8 cellular contexts compared by ENCODE assay signal in the genomic region with DNA sequence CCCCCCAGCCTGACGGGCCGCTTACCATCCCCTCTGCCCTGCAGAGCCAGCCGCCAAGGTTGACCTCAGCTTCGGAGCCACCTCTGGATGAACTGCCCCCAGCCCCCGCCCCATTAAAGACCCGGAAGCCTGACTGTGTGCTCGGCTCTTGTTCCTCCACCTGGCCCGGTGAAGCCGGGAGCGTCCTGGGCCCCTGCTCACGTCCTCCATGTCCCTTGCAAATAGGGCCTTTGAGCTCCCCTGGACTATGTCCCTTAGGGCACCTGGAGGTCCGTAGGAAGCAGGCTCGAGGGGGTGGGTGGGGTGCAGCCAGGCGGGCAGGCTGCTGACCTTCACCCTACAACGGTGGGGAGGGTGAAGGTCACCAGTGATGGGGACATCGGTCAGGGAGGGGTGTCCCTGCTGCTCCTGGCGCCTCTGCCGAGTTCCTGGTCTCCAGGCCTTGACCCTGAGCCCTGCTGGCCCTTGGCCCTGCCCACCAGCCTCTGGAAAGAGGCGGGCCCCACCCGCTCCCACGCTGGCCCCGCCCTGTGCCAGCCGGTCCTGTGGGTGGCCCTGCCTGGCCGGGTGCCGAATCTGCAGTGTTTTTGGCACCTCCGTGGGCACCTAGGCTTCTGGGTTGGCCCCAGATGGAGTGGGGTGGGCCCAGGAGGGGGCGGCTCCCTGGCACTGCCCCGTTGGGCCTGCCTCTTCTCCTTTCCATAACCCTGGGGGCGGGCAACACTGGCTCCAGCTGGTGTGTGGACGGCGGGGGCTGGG. TPM values are rescaled to one million over a fixed set of nuclear protein-coding genes. Genes with fewer than 3 reads are reported as not detected.
A peak's percentile ranks its signal among the peaks of the same experiment; 100 is the strongest.
DNase-seq lines count a peak whose midpoint lies in the region; ATAC-seq and TF ChIP-seq lines count a peak whose summit lies in the region.

No MANE protein-coding gene starts in this region.

- H3K27me3 Mint-ChIP-seq in naive B cell = no peaks in the 10 kb centered on the region

- POLR2A ChIA-PET in A673 (lab: Charles Lee; ENCODE audit: low non-redundant PET) = interaction anchor here (0.6 to 2.3 kb wide), 4 partner anchors 8 to 24 kb away, joined by 3 to 36 read pairs (median 9); a partner anchor contains a TSS

- H3K9me3 ChIP-seq in A673 (ENCODE audit: low read depth, low read length, poor library complexity, severe bottlenecking) (no peaks in the 10 kb centered on the region), MM.1S (replicated peaks; ENCODE audit: insufficient read depth, low read length) (no peaks in the 10 kb centered on the region)

- H3K4me2 ChIP-seq in MM.1S (ENCODE audit: low read depth, low read length) = peak overlapping the region; percentile 7; the same call in 1 of the 2 replicates

- H3K79me2 ChIP-seq in MM.1S (ENCODE audit: low read length) = peaks cover 36% of the 10 kb centered on the region

- H3K9ac ChIP-seq in MM.1S (ENCODE audit: low read length) = no peak overlapping the region

- ATAC-seq in naive B cell (ENCODE audit: low read depth in 2 of 2) (no peak), GM18511 (IDR thresholded peaks at IDR 0.05; ENCODE audit: unreplicated experiment) (no peak), GM21786 (IDR thresholded peaks at IDR 0.05; ENCODE audit: unreplicated experiment) (no peak), HG02870 (IDR thresholded peaks at IDR 0.05; ENCODE audit: unreplicated experiment) (no peak)

- CTCF ChIA-PET in A673 (lab: Charles Lee) = interaction anchor here (0.5 to 1.8 kb wide), 21 partner anchors 8 to 389 kb away, joined by 3 to 149 read pairs (median 4); a partner anchor contains a TSS

- peaks cover 7% of the 10 kb centered on the region for H3K36me3 ChIP-seq in A673 (ENCODE audit: insufficient read depth, low read length, poor library complexity, severe bottlenecking)
- H3K36me3 ChIP-seq in MM.1S (replicated peaks; ENCODE audit: insufficient read depth, low read length) = no peaks in the 10 kb centered on the region

- H4K20me1 ChIP-seq in MM.1S (ENCODE audit: insufficient read depth, low read length) = no peaks in the 10 kb centered on the region

- no TSS peak for BruUV-seq in A673 (replicated peaks; lab: Mats Ljungman, UMichigan)

- peak overlapping the region; percentile 15 to 98 (median 86) for H3K27ac Mint-ChIP-seq in naive B cell

- no peak overlapping the region for H2AFZ ChIP-seq in MM.1S (ENCODE audit: low read length)

- DNase-seq in A673 (ENCODE audit: low spot score) = no peak
- DNase-seq in MM.1S = no peak
- peak in 2 of 10 donors; percentile 28 to 57 for DNase-seq in dorsolateral prefrontal cortex
- DNase-seq in naive B cell = no peak
- DNase-seq in SHP77 treated with DMSO at 0.1 percent for 48 hours (lab: John Stamatoyannopoulos, UW) = no peak

- H3K4me1 Mint-ChIP-seq in naive B cell = peaks cover 12 to 40% (median 18%) of the 10 kb centered on the region in 3 donors

- H3K27me3 ChIP-seq in A673 (replicated peaks; ENCODE audit: insufficient read depth, low read depth, low read length, poor library complexity) (no peaks in the 10 kb centered on the region), MM.1S (replicated peaks; ENCODE audit: insufficient read depth, low read length) (0 out of 2 replicates have a peak, but pooled peaks cover 1% of the 10 kb centered on the region), dorsolateral prefrontal cortex (no peaks in the 10 kb centered on the region)

- peak overlapping the region; percentile 68 to 88 (median 76) for H3K4me3 Mint-ChIP-seq in naive B cell

- H3K36me3 Mint-ChIP-seq in naive B cell = no peaks in the 10 kb centered on the region

- H3F3A ChIP-seq in MM.1S (ENCODE audit: insufficient read depth, low read length) = peaks cover 35% of the 10 kb centered on the region

- H3K4me3 ChIP-seq in A673 (ENCODE audit: low read depth, low read length, poor library complexity, severe bottlenecking) = peak overlapping the region; percentile 11
- no peak overlapping the region for H3K4me3 ChIP-seq in MM.1S (ENCODE audit: low read length)
- peak overlapping the region in 44 of 59 donors; percentile 0 to 94 (median 29) for H3K4me3 ChIP-seq in dorsolateral prefrontal cortex

- no peaks in the 10 kb centered on the region for H3K9me3 Mint-ChIP-seq in naive B cell

- H3K4me1 ChIP-seq in A673 (ENCODE audit: insufficient read depth, low read length, poor library complexity, severe bottlenecking) = peaks cover 33% of the 10 kb centered on the region
- peaks cover 26% of the 10 kb centered on the region for H3K4me1 ChIP-seq in MM.1S (ENCODE audit: low read length)

- intact Hi-C loops in A673 (cut with micrococcal nuclease; ENCODE audit: unreplicated experiment) = loop anchor here (5.0 to 10.0 kb wide), 3 partner anchors 220 to 380 kb away; a partner anchor contains a TSS
- intact Hi-C loops in dorsolateral prefrontal cortex (cut with DNase I) = loop anchor here (1.0 kb wide), 1 partner anchor 22 kb away; no protein-coding TSS in a partner anchor

- H3K9me2 ChIP-seq in MM.1S (replicated peaks; ENCODE audit: insufficient read depth, low read length) = no peaks in the 10 kb centered on the region

- H3K27ac ChIP-seq in A673 (ENCODE audit: low read depth, low read length, poor library complexity, severe bottlenecking) (peak overlapping the region; percentile 77), MM.1S (ENCODE audit: low read length) (no peak overlapping the region), dorsolateral prefrontal cortex (peak overlapping the region; percentile 25 to 100 (median 91))

- TF ChIP-seq CTCF in A673 (conservative IDR thresholded peaks at IDR 0.05; ENCODE audit: low read depth, low read length) (no peak), MM.1S (IDR thresholded peaks at IDR 0.05; ENCODE audit: low read length) (no peak), dorsolateral prefrontal cortex (IDR thresholded peaks at IDR 0.05 in 54 of 56, conservative IDR thresholded peaks at IDR 0.05 in 2 of 56; ENCODE audit: low read depth in 1 of 56, partially characterized antibody in 56 of 56) (peak in 6 of 56 donors; percentile 2 to 17 (median 8))

RNA-seq across cellular contexts. Expression of a gene that starts 3.3 kb away (rescaled TPM):
- total RNA-seq in A673 (2021) (237 and 250 TPM in 2 replicates), dorsolateral prefrontal cortex (100 to 1,000 TPM; 170 to 316 (median 242) TPM)
- polyA plus RNA-seq in naive B cell (ENCODE audit: low read depth in 6 of 6) = 100 to 1,000 TPM; 132 to 222 (median 199) TPM

RNA-seq across cellular contexts. Expression of a gene that starts 3.5 kb away (rescaled TPM):
- total RNA-seq in A673 (2021) (156 and 169 TPM in 2 replicates), dorsolateral prefrontal cortex (100 to 1,000 TPM in 4 of 120 experiments, 10 to 100 TPM in 116; 19.9 to 116 (median 36.5) TPM)
- polyA plus RNA-seq in naive B cell (ENCODE audit: low read depth in 6 of 6) = 1 to 10 TPM in 5 of 6 donors, under 1 TPM in 1; 0.78 to 5.5 (median 2.7) TPM

RNA-seq across cellular contexts. Expression of a gene that starts 7.1 kb away (rescaled TPM):
- total RNA-seq in A673 (2021) (13.3 and 15.0 TPM in 2 replicates), dorsolateral prefrontal cortex (10 to 100 TPM in 119 of 120 experiments, 1 to 10 TPM in 1; 9.5 to 47.7 (median 25.8) TPM)
- polyA plus RNA-seq in naive B cell (ENCODE audit: low read depth in 6 of 6) = not detected

RNA-seq across cellular contexts. Expression of a gene that starts 24.3 kb away (rescaled TPM):
- 287 and 386 TPM in 2 replicates for total RNA-seq in A673 (2021)
- 100 to 1,000 TPM; 215 to 736 (median 434) TPM for total RNA-seq in dorsolateral prefrontal cortex
- 100 to 1,000 TPM; 253 to 449 (median 334) TPM for polyA plus RNA-seq in naive B cell (ENCODE audit: low read depth in 6 of 6)

RNA-seq across cellular contexts. Expression of a gene that starts 30.5 kb away (rescaled TPM):
- 69.4 and 88.6 TPM in 2 replicates for total RNA-seq in A673 (2021)
- 10 to 100 TPM; 16.2 to 44.5 (median 25.3) TPM for total RNA-seq in dorsolateral prefrontal cortex
- 10 to 100 TPM; 48.9 to 80.0 (median 64.7) TPM for polyA plus RNA-seq in naive B cell (ENCODE audit: low read depth in 6 of 6)
